ENCODE assay signal across 8 cellular contexts in genomic region chrX:118974908-118975671, GRCh38. TPM values are rescaled to one million over a fixed set of nuclear protein-coding genes. Genes with fewer than 3 reads are reported as not detected.
DNase-seq lines count a peak whose midpoint lies in the region.

No MANE protein-coding gene starts in this region.

- DNase-seq in NCI-H1092 treated with DMSO at 0.1 percent for 48 hours (lab: John Stamatoyannopoulos, UW) (peak; percentile 26), NCI-H1092 (lab: John Stamatoyannopoulos, UW) (no peak), MG63 (peak; percentile 29), dermis microvascular lymphatic vessel endothelial cell (ENCODE audit: low read depth in 2 of 2) (peak; percentile 29 to 39), DMS114 treated with DMSO at 0.1 percent for 48 hours (lab: John Stamatoyannopoulos, UW; ENCODE audit: unreplicated experiment) (no peak)
- DNase-seq in activated CD4-positive, alpha-beta T cell treated with anti-CD3 and anti-CD28 coated beads for 4 hours = peak; percentile 41 to 49
- peak; percentile 31 for DNase-seq in stimulated activated naive CD4-positive, alpha-beta T cell treated with Interleukin-2 at 50 U/mL for 16 hours (lab: John Stamatoyannopoulos, UW)

- peaks cover 21% of the 10 kb centered on the region for H3K27me3 ChIP-seq in MG63
- H3K27me3 ChIP-seq in mononuclear cell (ENCODE audit: insufficient read depth, low read length) = peaks cover 22% of the 10 kb centered on the region

- peak overlapping the region; percentile 27 for H3K4me3 ChIP-seq in MG63
- peak overlapping the region; percentile 41 for H3K4me3 ChIP-seq in mononuclear cell (ENCODE audit: low read length)

- no peaks in the 10 kb centered on the region for H3K9me3 ChIP-seq in MG63
- H3K9me3 ChIP-seq in mononuclear cell (ENCODE audit: low read depth, low read length) = no peaks in the 10 kb centered on the region

- H3K36me3 ChIP-seq in MG63 = no peaks in the 10 kb centered on the region

- H3K4me1 ChIP-seq in mononuclear cell (ENCODE audit: insufficient read depth, low read length) = peaks cover 35% of the 10 kb centered on the region

RNA-seq across cellular contexts. Expression of gene LONRF3, which starts 0.7 kb away (rescaled TPM):
- total RNA-seq in MG63 (2014; rRNA removed; shearing (Covaris generic); ENCODE audit: low replicate concordance) = not detected in 2 replicates
- total RNA-seq in dermis microvascular lymphatic vessel endothelial cell (21.1 and 38.4 TPM in 2 replicates), mononuclear cell (21.0 TPM)

Comparison
In these comparisons a context has a peak if more than half of its experiments do, and no peak if none do; other contexts are left out.
1. DNase-seq: peak in NCI-H1092 treated with DMSO at 0.1 percent for 48 hours (single experiment), MG63 (single experiment), activated CD4-positive, alpha-beta T cell treated with anti-CD3 and anti-CD28 coated beads for 4 hours (2 of 2), dermis microvascular lymphatic vessel endothelial cell (2 of 2) and stimulated activated naive CD4-positive, alpha-beta T cell treated with Interleukin-2 at 50 U/mL for 16 hours (single experiment); none in NCI-H1092 (single experiment) and DMS114 treated with DMSO at 0.1 percent for 48 hours (single experiment).
2. RNA of gene LONRF3, which starts 0.7 kb away (total RNA-seq): 21.1 to 38.4 TPM in dermis microvascular lymphatic vessel endothelial cell and 21.0 TPM in mononuclear cell (single experiment); not detected in MG63; every median in the first group is over 10 times any median in the second.